In the genomic region with DNA sequence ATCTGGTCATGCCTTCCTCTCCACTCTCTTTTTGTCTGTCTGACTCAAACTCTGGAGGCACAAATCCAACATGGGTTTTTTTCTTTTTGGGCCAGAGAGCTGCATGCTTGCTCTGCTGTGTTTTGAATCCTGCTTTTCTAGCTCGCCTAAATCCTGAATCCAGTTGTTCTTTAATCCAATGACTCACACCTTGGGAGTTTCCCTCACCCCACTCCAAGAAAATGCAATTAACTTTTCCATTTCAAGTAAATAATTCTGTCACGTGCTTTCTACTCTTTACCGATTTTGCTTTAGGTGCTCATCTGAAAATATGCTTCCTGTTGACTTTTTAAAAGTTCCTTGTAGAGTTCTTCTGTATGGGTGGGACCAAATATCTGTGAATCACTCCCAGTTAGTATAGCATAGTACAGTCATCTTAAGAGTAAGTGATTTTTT, we compare ENCODE assay signal across 8 cellular contexts. TPM values are rescaled to one million over a fixed set of nuclear protein-coding genes. Genes with fewer than 3 reads are reported as not detected.
DNase-seq lines count a peak whose midpoint lies in the region; ATAC-seq and FAIRE-seq lines count a peak whose summit lies in the region.

No MANE protein-coding gene starts in this region.

- H3K4me1 Mint-ChIP-seq in naive B cell = peaks cover 44 to 67% (median 64%) of the 10 kb centered on the region in 3 donors

- peak overlapping the region; percentile 7 to 82 (median 72) for H3K4me3 Mint-ChIP-seq in naive B cell

- FAIRE-seq in G401.6 (lab: Jason Lieb, UNC) (peak; percentile 88), RCC 7860 (lab: Jason Lieb, UNC) (peak; percentile 96), endometrium (lab: Jason Lieb, UNC) (peak; percentile 99)

- ATAC-seq in naive B cell (ENCODE audit: low read depth in 2 of 2) (no peak), HG03045 (IDR thresholded peaks at IDR 0.05; ENCODE audit: unreplicated experiment) (no peak), HG03521 (IDR thresholded peaks at IDR 0.05; ENCODE audit: unreplicated experiment) (no peak)

- intact Hi-C loops in posterior vena cava (cut with DNase I) = no loop called here

- peak; percentile 88 for DNase-seq in RCC 7860 (ENCODE audit: low spot score)
- peak; percentile 0 for DNase-seq in naive B cell
- DNase-seq in KG1 (lab: John Stamatoyannopoulos, UW) = no peak
- DNase-seq in posterior vena cava (ENCODE audit: low spot score) = no peak

- H3K27me3 Mint-ChIP-seq in naive B cell = no peaks in the 10 kb centered on the region

- no peaks in the 10 kb centered on the region for H3K36me3 Mint-ChIP-seq in naive B cell

- peak overlapping the region in 5 of 6 donors; percentile 53 to 95 (median 70) for H3K27ac Mint-ChIP-seq in naive B cell

- peaks cover 0 to 4% (median 0%) of the 10 kb centered on the region in 7 donors for H3K9me3 Mint-ChIP-seq in naive B cell

RNA-seq across cellular contexts. Expression of a gene that starts 47.6 kb away (rescaled TPM):
- polyA plus RNA-seq in naive B cell (ENCODE audit: low read depth in 6 of 6) = 10 to 100 TPM; 13.2 to 26.2 (median 16.8) TPM
- total RNA-seq in posterior vena cava = 100 to 1,000 TPM; 355 to 403 TPM

Comparison
In these comparisons a context has a peak if more than half of its experiments do, and no peak if none do; other contexts are left out.
1. DNase-seq: peak in RCC 7860 (single experiment) and naive B cell (single experiment); none in KG1 (single experiment) and posterior vena cava (single experiment).